In the genomic region with DNA sequence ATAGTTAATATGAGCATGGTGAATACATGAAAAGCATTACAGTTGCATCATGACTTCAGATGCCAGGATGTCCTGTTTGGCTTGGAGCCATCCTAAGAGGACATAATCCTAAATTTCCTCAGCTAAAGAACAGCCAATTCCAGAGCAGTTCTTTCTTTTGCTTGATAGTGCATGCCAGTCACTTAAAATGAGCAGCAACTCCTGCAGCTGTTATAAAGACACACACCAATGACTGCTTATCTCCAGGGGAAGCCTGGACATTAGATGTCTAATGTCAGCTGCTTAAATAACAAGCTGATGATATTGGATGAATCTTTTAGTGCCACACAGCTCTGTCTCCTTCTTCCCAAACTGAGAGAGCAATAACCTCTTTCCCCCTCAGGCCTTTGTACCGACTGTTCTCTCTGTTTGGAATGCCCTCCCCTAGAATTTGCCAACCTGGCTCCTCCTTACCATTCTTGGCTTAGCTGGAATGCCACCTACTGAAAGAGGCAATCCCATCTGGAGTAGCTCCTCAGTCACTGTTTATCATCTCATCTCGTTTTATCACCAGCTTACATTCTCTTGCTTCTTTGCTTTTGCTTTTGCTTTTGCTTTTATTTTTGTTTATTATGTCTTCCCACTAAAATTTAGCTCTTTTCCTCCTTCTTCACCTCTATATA, we compare ENCODE assay signal across 32 cellular contexts.
A peak's percentile ranks its signal among the peaks of the same experiment; 100 is the strongest.
DNase-seq lines count a peak whose midpoint lies in the region; ATAC-seq and TF ChIP-seq lines count a peak whose summit lies in the region.
"Had no signal": no experiment of that assay in that cellular context is flagged by ENCODE, and none has a peak within 500 bp of the region (broad histone marks: within the 10 kb centered on the region; RNA-seq: fewer than 3 reads in every experiment).

No MANE protein-coding gene starts in this region.

- H3F3A ChIP-seq in MM.1S (ENCODE audit: insufficient read depth, low read length) = no peaks in the 10 kb centered on the region

- CTCF ChIA-PET in A673 (lab: Charles Lee) (interaction anchor here (1.4 kb wide), 1 partner anchor 200 kb away, joined by 3 read pairs; no protein-coding TSS in a partner anchor), RWPE1 (lab: Yijun Ruan, JAX) (interaction anchor here (2.1 kb wide), 1 partner anchor 99 kb away, joined by 13 read pairs; no protein-coding TSS in a partner anchor)

- TF ChIP-seq CTCF in A673 (conservative IDR thresholded peaks at IDR 0.05; ENCODE audit: low read depth, low read length) (no peak), MM.1S (IDR thresholded peaks at IDR 0.05; ENCODE audit: low read length) (no peak), nephron (IDR thresholded peaks at IDR 0.05; ENCODE audit: unreplicated experiment in 3 of 3) (no peak), RWPE1 (conservative IDR thresholded peaks at IDR 0.05; ENCODE audit: low read depth) (no peak)

- no TSS peak for BruUV-seq in A673 (replicated peaks; lab: Mats Ljungman, UMichigan)

- H3K9me3 Mint-ChIP-seq in nephron = no peaks in the 10 kb centered on the region
- H3K9me3 Mint-ChIP-seq: activated CD4-positive, alpha-beta T cell treated with anti-CD3 and anti-CD28 coated beads, Interleukin-2, amount 10 ng/mL, durations not matched to agents 7 days and 5 days; activated naive CD8-positive, alpha-beta T cell treated with anti-CD3 and anti-CD28 coated beads, Interleukin-2, amount 50 U/mL, for 24 hours; activated T-cell treated with anti-CD3 and anti-CD28 coated beads, Interleukin-2, amount 50 U/mL, for 4 hours; HFFc6; neural progenitor cell had no signal

- intact Hi-C loops in A673 (cut with micrococcal nuclease; ENCODE audit: unreplicated experiment) = loop anchor here (5.0 to 10.0 kb wide), 2 partner anchors 1777 to 1929 kb away; no protein-coding TSS in a partner anchor

- peak overlapping the region; percentile 42 for H3K4me2 ChIP-seq in MM.1S (ENCODE audit: low read depth, low read length)
- H3K4me2 ChIP-seq: A549, neural progenitor cell had no signal

- no peaks in the 10 kb centered on the region for H3K9me2 ChIP-seq in MM.1S (replicated peaks; ENCODE audit: insufficient read depth, low read length)

- H3K9me3 ChIP-seq in A673 (ENCODE audit: low read depth, low read length, poor library complexity, severe bottlenecking) = no peaks in the 10 kb centered on the region
- no peaks in the 10 kb centered on the region for H3K9me3 ChIP-seq in MM.1S (replicated peaks; ENCODE audit: insufficient read depth, low read length)
- H3K9me3 ChIP-seq: A549, right lobe of liver, thoracic aorta had no signal

- H4K20me1 ChIP-seq in MM.1S (ENCODE audit: insufficient read depth, low read length) = no peaks in the 10 kb centered on the region

- no peaks in the 10 kb centered on the region for H3K36me3 Mint-ChIP-seq in nephron (ENCODE audit: low read depth)
- H3K36me3 Mint-ChIP-seq: neural progenitor cell had no signal

- H3K4me1 Mint-ChIP-seq in nephron = peaks cover 28% of the 10 kb centered on the region
- H3K4me1 Mint-ChIP-seq: activated CD4-positive, alpha-beta T cell treated with anti-CD3 and anti-CD28 coated beads, Interleukin-2, amount 10 ng/mL, durations not matched to agents 7 days and 5 days; activated naive CD8-positive, alpha-beta T cell treated with anti-CD3 and anti-CD28 coated beads, Interleukin-2, amount 50 U/mL, for 24 hours; neural progenitor cell had no signal

- H3K27ac Mint-ChIP-seq in nephron = peak overlapping the region; percentile 13 to 37 (median 16)
- H3K27ac Mint-ChIP-seq: activated CD4-positive, alpha-beta T cell treated with anti-CD3 and anti-CD28 coated beads, Interleukin-2, amount 10 ng/mL, durations not matched to agents 7 days and 5 days; activated naive CD8-positive, alpha-beta T cell treated with anti-CD3 and anti-CD28 coated beads, Interleukin-2, amount 50 U/mL, for 24 hours; HFFc6; neural progenitor cell had no signal

- H2AFZ ChIP-seq in MM.1S (ENCODE audit: low read length) = peak overlapping the region; percentile 47
- H2AFZ ChIP-seq: neural progenitor cell had no signal

- peak; percentile 29 for DNase-seq in A673 (ENCODE audit: low spot score)
- DNase-seq in MM.1S = no peak
- DNase-seq in epithelial cell of prostate (ENCODE audit: low read depth, low spot score) = no peak
- DNase-seq in NCI-H1105 treated with DMSO at 0.1 percent for 48 hours (lab: John Stamatoyannopoulos, UW) = no peak
- no peak for DNase-seq in RWPE1 (ENCODE audit: low spot score)
- DNase-seq: activated CD4-positive, alpha-beta T cell treated with anti-CD3 and anti-CD28 coated beads, Interleukin-2, amount 10 ng/mL, durations not matched to agents 7 days and 5 days; activated gamma-delta T cell treated with Interleukin-2 at 50 U/mL for 16 hours; activated naive CD8-positive, alpha-beta T cell treated with anti-CD3 and anti-CD28 coated beads, Interleukin-2, amount 50 U/mL, for 24 hours; activated T-cell treated with anti-CD3 and anti-CD28 coated beads, Interleukin-2, amount 50 U/mL, for 4 hours; cerebellar nuclear complex; GDM1; glutamatergic neuron; HFFc6; Karpas-422; kidney; NCI-H1694 treated with DMSO at 0.1 percent for 48 hours; NCI-H2171; NCI-H510A; NK-92 treated with Interleukin-12 subunit alpha and Interleukin-12 subunit beta, amount 100 ng/mL, for 24 hours; posterior cingulate gyrus; right lobe of liver; SHP77 treated with DMSO at 0.1 percent for 48 hours; stimulated activated naive CD4-positive, alpha-beta T cell treated with Interleukin-2 at 50 U/mL for 16 hours; T-helper 9 cell had no signal

- H3K27ac ChIP-seq in A673 (ENCODE audit: low read depth, low read length, poor library complexity, severe bottlenecking) (no peak overlapping the region), MM.1S (ENCODE audit: low read length) (no peak overlapping the region), epithelial cell of prostate (peak overlapping the region; percentile 2), RWPE1 (no peak overlapping the region)
- H3K27ac ChIP-seq: A549, neural progenitor cell, right lobe of liver, thoracic aorta had no signal

- H3K4me3 ChIP-seq in A673 (ENCODE audit: low read depth, low read length, poor library complexity, severe bottlenecking) (no peak overlapping the region), MM.1S (ENCODE audit: low read length) (no peak overlapping the region)
- H3K4me3 ChIP-seq: A549, lung, neural progenitor cell, right lobe of liver, thoracic aorta had no signal

- H3K27me3 Mint-ChIP-seq in nephron (ENCODE audit: low read depth) = no peaks in the 10 kb centered on the region

- POLR2A ChIA-PET in A673 (lab: Charles Lee; ENCODE audit: low non-redundant PET) = no interaction called here
- POLR2A ChIA-PET in RWPE1 (lab: Yijun Ruan, JAX; ENCODE audit: low non-redundant PET) = no interaction called here

- no peaks in the 10 kb centered on the region for H3K4me1 ChIP-seq in A673 (ENCODE audit: insufficient read depth, low read length, poor library complexity, severe bottlenecking)
- H3K4me1 ChIP-seq in MM.1S (ENCODE audit: low read length) = no peaks in the 10 kb centered on the region; the same call in 1 of the 2 replicates
- H3K4me1 ChIP-seq: right lobe of liver had no signal

- H3K9ac ChIP-seq in MM.1S (ENCODE audit: low read length) = no peak overlapping the region
- H3K9ac ChIP-seq: neural progenitor cell had no signal

- H3K27me3 ChIP-seq in A673 (replicated peaks; ENCODE audit: insufficient read depth, low read depth, low read length, poor library complexity) (no peaks in the 10 kb centered on the region), MM.1S (replicated peaks; ENCODE audit: insufficient read depth, low read length) (no peaks in the 10 kb centered on the region)
- H3K27me3 ChIP-seq: neural progenitor cell, right lobe of liver had no signal

- no peak overlapping the region for H3K4me3 Mint-ChIP-seq in nephron
- H3K4me3 Mint-ChIP-seq: activated CD4-positive, alpha-beta T cell treated with anti-CD3 and anti-CD28 coated beads, Interleukin-2, amount 10 ng/mL, durations not matched to agents 7 days and 5 days; activated naive CD8-positive, alpha-beta T cell treated with anti-CD3 and anti-CD28 coated beads, Interleukin-2, amount 50 U/mL, for 24 hours; activated T-cell treated with anti-CD3 and anti-CD28 coated beads, Interleukin-2, amount 50 U/mL, for 4 hours; HFFc6; neural progenitor cell had no signal

- H3K36me3 ChIP-seq in A673 (ENCODE audit: insufficient read depth, low read length, poor library complexity, severe bottlenecking) = no peaks in the 10 kb centered on the region
- H3K36me3 ChIP-seq in MM.1S (replicated peaks; ENCODE audit: insufficient read depth, low read length) = no peaks in the 10 kb centered on the region
- H3K36me3 ChIP-seq: neural progenitor cell, right lobe of liver, thoracic aorta had no signal

- no peak for ATAC-seq in GM18861 (IDR thresholded peaks at IDR 0.05; ENCODE audit: unreplicated experiment)
- ATAC-seq in HG03280 (IDR thresholded peaks at IDR 0.05; ENCODE audit: unreplicated experiment) = no peak
- ATAC-seq: A549; activated naive CD8-positive, alpha-beta T cell treated with anti-CD3 and anti-CD28 coated beads, Interleukin-2, amount 50 U/mL, for 24 hours; activated T-cell treated with anti-CD3 and anti-CD28 coated beads, Interleukin-2, amount 50 U/mL, for 4 hours; Panc1 had no signal

- H3K79me2 ChIP-seq in MM.1S (ENCODE audit: low read length) = no peaks in the 10 kb centered on the region
